Comparison of ENCODE assay signal across 9 cellular contexts in genomic region chr17:78818932-78819331, GRCh38. TPM values are rescaled to one million over a fixed set of nuclear protein-coding genes. Genes with fewer than 3 reads are reported as not detected.
A peak's percentile ranks its signal among the peaks of the same experiment; 100 is the strongest.
DNase-seq lines count a peak whose midpoint lies in the region; ATAC-seq and TF ChIP-seq lines count a peak whose summit lies in the region.
"Had no signal": no experiment of that assay in that cellular context is flagged by ENCODE, and none has a peak within 500 bp of the region (broad histone marks: within the 10 kb centered on the region; RNA-seq: fewer than 3 reads in every experiment).

No MANE protein-coding gene starts in this region.

- peaks cover 79% of the 10 kb centered on the region for H3K36me3 Mint-ChIP-seq in activated CD8-positive, alpha-beta T cell treated with anti-CD3 and anti-CD28 coated beads for 36 hours (ENCODE audit: low read depth)
- H3K36me3 Mint-ChIP-seq in H9 (ENCODE audit: insufficient read depth in 1 of 3, low read depth in 3 of 3) = peaks cover 47 to 98% (median 89%) of the 10 kb centered on the region in 3 experiments

- peaks cover 4% of the 10 kb centered on the region for H3K79me1 ChIP-seq in H9 (ENCODE audit: insufficient read depth, low read depth, low read length, poor library complexity, severe bottlenecking)

- H3K4me1 ChIP-seq in Peyer's patch = peaks cover 0 to 13% (median 0%) of the 10 kb centered on the region in 4 donors
- H3K4me1 ChIP-seq in H9 (ENCODE audit: insufficient read depth, low read length) = no peaks in the 10 kb centered on the region

- no peak overlapping the region for H2BK20ac ChIP-seq in H9 (ENCODE audit: low read depth, low read length, poor library complexity, severe bottlenecking)

- H3K23me2 ChIP-seq in H9 (ENCODE audit: insufficient read length, low read depth, low read length, poor library complexity, severe bottlenecking) = no peaks in the 10 kb centered on the region

- no peak overlapping the region for H4K5ac ChIP-seq in H9 (ENCODE audit: insufficient read length, low read depth, low read length)

- TF ChIP-seq CTCF in Peyer's patch (IDR thresholded peaks at IDR 0.05) (no peak), H9 (conservative IDR thresholded peaks at IDR 0.05) (no peak)
- TF ChIP-seq CTCF in activated CD8-positive, alpha-beta T cell treated with anti-CD3 and anti-CD28 coated beads for 36 hours (IDR thresholded peaks at IDR 0.05) = no peak

- no peak overlapping the region for H3K9ac ChIP-seq in H9 (ENCODE audit: extremely low read depth, insufficient read length, low read length)

- H3K9me3 ChIP-seq in Peyer's patch (no peaks in the 10 kb centered on the region), H9 (ENCODE audit: control insufficient read depth, low read depth, low read length) (no peaks in the 10 kb centered on the region)

- H3K9me3 Mint-ChIP-seq in activated CD8-positive, alpha-beta T cell treated with anti-CD3 and anti-CD28 coated beads for 36 hours = no peaks in the 10 kb centered on the region
- no peaks in the 10 kb centered on the region for H3K9me3 Mint-ChIP-seq in H9

- peak overlapping the region; percentile 90 for H3K27ac Mint-ChIP-seq in activated CD8-positive, alpha-beta T cell treated with anti-CD3 and anti-CD28 coated beads for 36 hours
- H3K27ac Mint-ChIP-seq in H9 = no peak overlapping the region; a peak in 2 of 7 replicates

- TF ChIP-seq POLR2A in Peyer's patch (IDR thresholded peaks at IDR 0.05) = no peak

- H2AFZ ChIP-seq in H9 (ENCODE audit: low read length) = no peak overlapping the region

- H2BK15ac ChIP-seq in H9 (ENCODE audit: low read depth, low read length) = no peak overlapping the region

- no peaks in the 10 kb centered on the region for H3K27me3 Mint-ChIP-seq in activated CD8-positive, alpha-beta T cell treated with anti-CD3 and anti-CD28 coated beads for 36 hours
- H3K27me3 Mint-ChIP-seq in H9 (ENCODE audit: low read depth) = no peaks in the 10 kb centered on the region

- WGBS in H9 (ENCODE audit: extremely low coverage, insufficient read length, low lambda C conversion rate) = no CpG with 5 or more reads among the region's 6 CpGs

- H3K18ac ChIP-seq in H9 (ENCODE audit: insufficient read length, low read depth, low read length) = no peak overlapping the region

- H3K4me3 Mint-ChIP-seq in activated CD8-positive, alpha-beta T cell treated with anti-CD3 and anti-CD28 coated beads for 36 hours = peak overlapping the region; percentile 4
- no peak overlapping the region for H3K4me3 Mint-ChIP-seq in H9

- H2BK12ac ChIP-seq in H9 (ENCODE audit: insufficient read length, low read depth, low read length) = no peak overlapping the region

- no peak overlapping the region for H4K91ac ChIP-seq in H9 (ENCODE audit: insufficient read length, low read depth, low read length)

- no peaks in the 10 kb centered on the region for H4K20me1 ChIP-seq in H9 (ENCODE audit: control insufficient read depth, insufficient read depth, insufficient read length)

- H3K56ac ChIP-seq in H9 (ENCODE audit: insufficient read length, low read depth, low read length) = no peak overlapping the region

- intact Hi-C loops in activated CD8-positive, alpha-beta T cell treated with anti-CD3 and anti-CD28 coated beads for 36 hours (cut with micrococcal nuclease) = loop anchor here (5.0 kb wide), 1 partner anchor 72 kb away; no protein-coding TSS in a partner anchor

- H2BK120ac ChIP-seq in H9 (ENCODE audit: low read depth, low read length, poor library complexity, severe bottlenecking) = no peak overlapping the region

- CTCF ChIA-PET in activated CD8-positive, alpha-beta T cell treated with anti-CD3 and anti-CD28 coated beads for 36 hours (lab: Charles Lee) = interaction anchor here (0.8 to 2.1 kb wide), 7 partner anchors 10 to 110 kb away, joined by 3 to 9 read pairs (median 4); no protein-coding TSS in a partner anchor

- H3K27me3 ChIP-seq in Peyer's patch (no peaks in the 10 kb centered on the region), H9 (ENCODE audit: insufficient read depth, low read length) (no peaks in the 10 kb centered on the region)

- H2BK5ac ChIP-seq in H9 (ENCODE audit: insufficient read length, low read length) = no peak overlapping the region

- no peak overlapping the region for H3K4ac ChIP-seq in H9 (ENCODE audit: low read depth, low read length)

- no peak overlapping the region for H4K8ac ChIP-seq in H9 (replicated peaks; ENCODE audit: insufficient read length, low read depth, low read length)

- no peak overlapping the region for H3K4me2 ChIP-seq in H9 (ENCODE audit: insufficient read depth, insufficient read length, low read length)

- POLR2A ChIA-PET in activated CD8-positive, alpha-beta T cell treated with anti-CD3 and anti-CD28 coated beads for 36 hours (lab: Charles Lee) = interaction anchor here (0.7 to 4.2 kb wide), 10 partner anchors 9 to 84 kb away, joined by 3 to 18 read pairs (median 4); partner anchors contain the start of gene USP36

- no peaks in the 10 kb centered on the region for H3K79me2 ChIP-seq in H9 (ENCODE audit: insufficient read depth, low read length)

- H2AK5ac ChIP-seq in H9 (ENCODE audit: insufficient read length, low read length) = no peak overlapping the region

- H3K4me3 ChIP-seq in Peyer's patch = no peak overlapping the region

- no peak overlapping the region for H3K23ac ChIP-seq in H9 (ENCODE audit: insufficient read length, low read depth, low read length)

- peak; percentile 40 for ATAC-seq in activated CD8-positive, alpha-beta T cell treated with anti-CD3 and anti-CD28 coated beads for 36 hours
- ATAC-seq in HG02870 (IDR thresholded peaks at IDR 0.05; ENCODE audit: unreplicated experiment) = no peak

- H3K36me3 ChIP-seq in Peyer's patch = peaks cover 0 to 96% (median 0%) of the 10 kb centered on the region in 3 donors

- peak overlapping the region; percentile 29 to 73 (median 64) for H3K27ac ChIP-seq in Peyer's patch
- no peak overlapping the region for H3K27ac ChIP-seq in H9 (ENCODE audit: insufficient read length, low read depth, low read length)

- peak in 2 of 3 donors; percentile 71 to 85 for DNase-seq in Peyer's patch
- DNase-seq in activated CD8-positive, alpha-beta T cell treated with anti-CD3 and anti-CD28 coated beads for 36 hours = peak; percentile 59
- DNase-seq in glomerular endothelial cell (ENCODE audit: extremely low read depth, low read depth, low spot score) = peak; percentile 79
- peak; percentile 51 to 88 (median 78) for DNase-seq in stimulated activated naive CD4-positive, alpha-beta T cell (lab: John Stamatoyannopoulos, UW)
- no peak for DNase-seq in H9
- no peak for DNase-seq in pons (ENCODE audit: low spot score)
- DNase-seq: NCI-H1694 treated with DMSO at 0.1 percent for 48 hours, nucleus accumbens had no signal

- H3K4me1 Mint-ChIP-seq in activated CD8-positive, alpha-beta T cell treated with anti-CD3 and anti-CD28 coated beads for 36 hours (ENCODE audit: low read depth) = peaks cover 57% of the 10 kb centered on the region
- H3K4me1 Mint-ChIP-seq in H9 = no peaks in the 10 kb centered on the region

- H3K14ac ChIP-seq in H9 (ENCODE audit: insufficient read depth, low read length) = no peak overlapping the region

- H3T11ph ChIP-seq in H9 (ENCODE audit: low read length) = no peak overlapping the region

RNA-seq across cellular contexts. Expression of gene USP36, which starts 21.7 kb away (rescaled TPM):
- total RNA-seq in Peyer's patch = 100 to 1,000 TPM in 1 of 4 donors, 10 to 100 TPM in 3; 20.7 to 130 (median 59.9) TPM
- total RNA-seq in activated CD8-positive, alpha-beta T cell treated with anti-CD3 and anti-CD28 coated beads for 36 hours = 10 to 100 TPM; 86.3 to 93.2 TPM
- 34.3 and 41.2 TPM in 2 replicates for total RNA-seq in glomerular endothelial cell
- 101 and 106 TPM in 2 replicates for total RNA-seq in H9 (2021)

RNA-seq across cellular contexts. Expression of gene CYTH1, which starts 36.9 kb away (rescaled TPM):
- total RNA-seq in Peyer's patch (100 to 1,000 TPM in 2 of 4 donors, 10 to 100 TPM in 2; 88.3 to 262 (median 109) TPM), glomerular endothelial cell (45.6 and 61.6 TPM in 2 replicates), H9 (2021) (9.7 and 11.2 TPM in 2 replicates)
- total RNA-seq in activated CD8-positive, alpha-beta T cell treated with anti-CD3 and anti-CD28 coated beads for 36 hours = 10 to 100 TPM; 95.1 to 96.0 TPM

Comparison
In these comparisons a context has a peak if more than half of its experiments do, and no peak if none do; other contexts are left out.
1. DNase-seq: peak in Peyer's patch (2 of 3), activated CD8-positive, alpha-beta T cell treated with anti-CD3 and anti-CD28 coated beads for 36 hours (single experiment), glomerular endothelial cell (single experiment) and stimulated activated naive CD4-positive, alpha-beta T cell (6 of 6); none in H9 (single experiment) and pons (single experiment).